In the genomic region with DNA sequence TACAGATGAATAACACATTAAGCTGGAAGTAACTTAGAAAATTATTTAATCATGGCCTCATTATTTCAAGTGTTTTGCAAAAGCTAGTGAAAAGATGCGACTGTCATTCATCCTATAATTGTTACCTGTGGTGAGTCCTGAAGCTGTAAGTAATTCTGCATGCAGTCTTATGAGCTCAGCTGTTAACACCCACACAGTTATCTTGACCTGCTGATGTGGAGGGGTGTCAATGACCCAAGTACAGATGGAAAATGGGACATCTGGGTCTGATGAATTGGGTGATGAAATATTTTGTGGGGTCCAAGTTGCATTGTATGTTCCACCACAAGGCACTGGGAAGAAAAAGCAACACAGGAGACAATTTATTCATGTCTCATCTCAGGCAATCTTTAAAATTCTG, we compare ENCODE assay signal across 7 cellular contexts.
"Had no signal": no experiment of that assay in that cellular context is flagged by ENCODE, and none has a peak within 500 bp of the region (broad histone marks: within the 10 kb centered on the region; RNA-seq: fewer than 3 reads in every experiment).

No MANE protein-coding gene starts in this region.

- H3K27ac ChIP-seq: HL-60 had no signal

- FAIRE-seq: HepG2, HTR-8/SVneo had no signal

- H3K4me3 Mint-ChIP-seq: IgD-negative memory B cell had no signal

- H3K27ac Mint-ChIP-seq: IgD-negative memory B cell had no signal

- DNase-seq: IMR-90, KBM-7, KG1 had no signal

- ATAC-seq: HepG2 had no signal
